In the genomic region with DNA sequence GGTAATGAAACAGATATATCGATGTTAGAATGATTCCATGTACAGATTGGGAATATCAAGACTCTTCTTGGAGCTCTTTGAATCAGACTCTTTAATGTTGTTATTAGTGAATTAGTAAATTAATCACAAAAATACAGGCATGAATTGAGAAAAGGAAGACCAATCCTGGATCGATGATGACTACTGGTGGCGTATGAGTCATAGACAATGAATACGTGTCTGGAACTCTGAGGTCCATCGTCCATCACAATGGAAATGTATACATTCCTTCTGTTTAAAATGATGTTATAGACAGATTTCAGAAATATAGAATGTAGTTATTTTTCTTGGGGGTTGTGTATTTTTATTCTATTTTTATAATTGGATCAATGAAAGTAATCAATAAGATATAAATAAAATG, we compare ENCODE assay signal across 29 cellular contexts.
"Had no signal": no experiment of that assay in that cellular context is flagged by ENCODE, and none has a peak within 500 bp of the region (broad histone marks: within the 10 kb centered on the region; RNA-seq: fewer than 3 reads in every experiment).

No MANE protein-coding gene starts in this region.

- H2AFZ ChIP-seq: PC-9 had no signal

- H3K27me3 ChIP-seq: ascending aorta, body of pancreas, breast epithelium, MG63, SJCRH30 had no signal

- H3K4me3 Mint-ChIP-seq: activated CD8-positive, alpha-beta T cell treated with anti-CD3 and anti-CD28 coated beads for 36 hours; activated naive CD4-positive, alpha-beta T cell treated with anti-CD3 and anti-CD28 coated beads, Interleukin-2, amount 50 U/mL, for 24 hours; activated naive CD8-positive, alpha-beta T cell treated with anti-CD3 and anti-CD28 coated beads, Interleukin-2, amount 10 ng/mL, durations not matched to agents 7 days and 5 days; activated T-cell treated with anti-CD3 and anti-CD28 coated beads, Interleukin-2, amount 50 U/mL, for 72 hours; activated T-helper 17 cell treated with anti-CD3 and anti-CD28 coated beads, Interleukin-2, amount 50 U/mL, for 72 hours had no signal

- H3K27ac ChIP-seq: ascending aorta, body of pancreas, breast epithelium, PC-9, SJCRH30, SK-N-MC, WERI-Rb-1 had no signal

- H3K27ac Mint-ChIP-seq: activated CD8-positive, alpha-beta T cell treated with anti-CD3 and anti-CD28 coated beads for 36 hours; activated naive CD4-positive, alpha-beta T cell treated with anti-CD3 and anti-CD28 coated beads, Interleukin-2, amount 50 U/mL, for 24 hours; activated naive CD8-positive, alpha-beta T cell treated with anti-CD3 and anti-CD28 coated beads, Interleukin-2, amount 10 ng/mL, durations not matched to agents 7 days and 5 days; activated T-cell treated with anti-CD3 and anti-CD28 coated beads, Interleukin-2, amount 50 U/mL, for 72 hours; activated T-helper 17 cell treated with anti-CD3 and anti-CD28 coated beads, Interleukin-2, amount 50 U/mL, for 72 hours had no signal

- H3K9me3 Mint-ChIP-seq: activated CD8-positive, alpha-beta T cell treated with anti-CD3 and anti-CD28 coated beads for 36 hours; activated naive CD4-positive, alpha-beta T cell treated with anti-CD3 and anti-CD28 coated beads, Interleukin-2, amount 50 U/mL, for 24 hours; activated naive CD8-positive, alpha-beta T cell treated with anti-CD3 and anti-CD28 coated beads, Interleukin-2, amount 10 ng/mL, durations not matched to agents 7 days and 5 days; activated T-cell treated with anti-CD3 and anti-CD28 coated beads, Interleukin-2, amount 50 U/mL, for 72 hours; activated T-helper 17 cell treated with anti-CD3 and anti-CD28 coated beads, Interleukin-2, amount 50 U/mL, for 72 hours had no signal

- H3K36me3 Mint-ChIP-seq: activated naive CD4-positive, alpha-beta T cell treated with anti-CD3 and anti-CD28 coated beads, Interleukin-2, amount 50 U/mL, for 24 hours; activated naive CD8-positive, alpha-beta T cell treated with anti-CD3 and anti-CD28 coated beads, Interleukin-2, amount 10 ng/mL, durations not matched to agents 7 days and 5 days had no signal

- DNase-seq: activated CD4-positive, alpha-beta T cell treated with anti-CD3 and anti-CD28 coated beads for 1 hour; activated CD4-positive, alpha-beta T cell treated with anti-CD3 and anti-CD28 coated beads for 48 hours; activated CD4-positive, CD25-positive, alpha-beta regulatory T cell; activated CD8-positive, alpha-beta T cell treated with anti-CD3 and anti-CD28 coated beads for 36 hours; activated gamma-delta T cell; activated naive CD4-positive, alpha-beta T cell treated with Interleukin-2 at 50 U/mL for 16 hours; activated naive CD8-positive, alpha-beta T cell treated with anti-CD3 and anti-CD28 coated beads, Interleukin-2, amount 10 ng/mL, durations not matched to agents 7 days and 5 days; activated T-cell treated with anti-CD3 and anti-CD28 coated beads, Interleukin-2, amount 50 U/mL, for 1 hour; activated T-cell treated with anti-CD3 and anti-CD28 coated beads, Interleukin-2, amount 50 U/mL, for 72 hours; amygdala; body of pancreas; MG63; NCI-H1048; NCI-H1105 treated with DMSO at 0.1 percent for 48 hours; NCI-H1436; NCI-H1694; NCI-H1930; NCI-H2081 treated with DMSO at 0.1 percent for 48 hours; NCI-H524 treated with DMSO at 0.1 percent for 48 hours; PC-9; SHP77; SJCRH30; T1000; WERI-Rb-1 had no signal

- H3K4me1 ChIP-seq: ascending aorta, body of pancreas, breast epithelium, SJCRH30 had no signal

- H3K4me3 ChIP-seq: ascending aorta, body of pancreas, breast epithelium, MG63, PC-9, SJCRH30, SK-N-MC had no signal

- H3K4me2 ChIP-seq: PC-9 had no signal

- H3K36me3 ChIP-seq: ascending aorta, breast epithelium, MG63, WERI-Rb-1 had no signal

- H3K4me1 Mint-ChIP-seq: activated naive CD4-positive, alpha-beta T cell treated with anti-CD3 and anti-CD28 coated beads, Interleukin-2, amount 50 U/mL, for 24 hours; activated naive CD8-positive, alpha-beta T cell treated with anti-CD3 and anti-CD28 coated beads, Interleukin-2, amount 10 ng/mL, durations not matched to agents 7 days and 5 days; activated T-helper 17 cell treated with anti-CD3 and anti-CD28 coated beads, Interleukin-2, amount 50 U/mL, for 72 hours had no signal

- H3K9me3 ChIP-seq: ascending aorta, body of pancreas, breast epithelium, MG63, SJCRH30 had no signal

- ATAC-seq: activated CD8-positive, alpha-beta T cell treated with anti-CD3 and anti-CD28 coated beads for 36 hours; activated T-cell treated with anti-CD3 and anti-CD28 coated beads, Interleukin-2, amount 50 U/mL, for 72 hours; activated T-helper 17 cell treated with anti-CD3 and anti-CD28 coated beads, Interleukin-2, amount 50 U/mL, for 72 hours; body of pancreas had no signal
